29 cellular contexts compared by ENCODE assay signal in genomic region chr3:7328339-7328738, GRCh38.
"Had no signal": no experiment of that assay in that cellular context is flagged by ENCODE, and none has a peak within 500 bp of the region (broad histone marks: within the 10 kb centered on the region; RNA-seq: fewer than 3 reads in every experiment).

No MANE protein-coding gene starts in this region.

- H3K4me1 Mint-ChIP-seq: activated naive CD4-positive, alpha-beta T cell treated with anti-CD3 and anti-CD28 coated beads, Interleukin-2, amount 10 ng/mL, durations not matched to agents 7 days and 5 days; activated naive CD8-positive, alpha-beta T cell treated with anti-CD3 and anti-CD28 coated beads, Interleukin-2, amount 10 ng/mL, durations not matched to agents 7 days and 5 days; memory B cell; stimulated activated effector memory CD8-positive, alpha-beta T cell treated with anti-CD3 and anti-CD28 coated beads, Interleukin-12 subunit alpha, Interleukin-12 subunit beta, amount 100 ng/mL, for 72 hours had no signal

- H3K27me3 ChIP-seq: ascending aorta, brain microvascular endothelial cell, esophagus squamous epithelium, heart right ventricle, right lobe of liver had no signal

- H3K4me3 Mint-ChIP-seq: activated naive CD4-positive, alpha-beta T cell treated with anti-CD3 and anti-CD28 coated beads, Interleukin-2, amount 10 ng/mL, durations not matched to agents 7 days and 5 days; activated naive CD8-positive, alpha-beta T cell treated with anti-CD3 and anti-CD28 coated beads, Interleukin-2, amount 10 ng/mL, durations not matched to agents 7 days and 5 days; activated T-cell treated with anti-CD3 and anti-CD28 coated beads, Interleukin-2, amount 50 U/mL, for 72 hours; endodermal cell; memory B cell; nephron; stimulated activated effector memory CD8-positive, alpha-beta T cell treated with anti-CD3 and anti-CD28 coated beads, Interleukin-12 subunit alpha, Interleukin-12 subunit beta, amount 100 ng/mL, for 72 hours; stimulated activated naive CD8-positive, alpha-beta T cell treated with anti-CD3 and anti-CD28 coated beads, Interleukin-15, Interleukin-2, amounts not matched to agents 100 ng/mL and 50 ng/mL, for 24 hours; T-helper 1 cell treated with Interleukin-12 subunit alpha and Interleukin-12 subunit beta and Interleukin-4 antibody, amounts not matched to agents 30 μg/mL and 1 μg/mL, for 36 hours had no signal

- H3K27me3 Mint-ChIP-seq: activated naive CD4-positive, alpha-beta T cell treated with anti-CD3 and anti-CD28 coated beads, Interleukin-2, amount 10 ng/mL, durations not matched to agents 7 days and 5 days; activated naive CD8-positive, alpha-beta T cell treated with anti-CD3 and anti-CD28 coated beads, Interleukin-2, amount 10 ng/mL, durations not matched to agents 7 days and 5 days; stimulated activated naive CD8-positive, alpha-beta T cell treated with anti-CD3 and anti-CD28 coated beads, Interleukin-15, Interleukin-2, amounts not matched to agents 100 ng/mL and 50 ng/mL, for 24 hours had no signal

- H3K36me3 Mint-ChIP-seq: activated naive CD4-positive, alpha-beta T cell treated with anti-CD3 and anti-CD28 coated beads, Interleukin-2, amount 10 ng/mL, durations not matched to agents 7 days and 5 days; activated naive CD8-positive, alpha-beta T cell treated with anti-CD3 and anti-CD28 coated beads, Interleukin-2, amount 10 ng/mL, durations not matched to agents 7 days and 5 days; memory B cell; stimulated activated effector memory CD8-positive, alpha-beta T cell treated with anti-CD3 and anti-CD28 coated beads, Interleukin-12 subunit alpha, Interleukin-12 subunit beta, amount 100 ng/mL, for 72 hours had no signal

- FAIRE-seq: keratinocyte, TTC549, urothelium cell line had no signal

- DNase-seq: activated CD4-positive, alpha-beta T cell treated with anti-CD3 and anti-CD28 coated beads for 4 hours; activated CD4-positive, alpha-beta T cell treated with anti-CD3 and anti-CD28 coated beads, Interleukin-2, amount 50 U/mL, for 4 hours; activated effector memory CD4-positive, alpha-beta T cell treated with Interleukin-2 at 50 U/mL for 16 hours; activated naive CD4-positive, alpha-beta T cell treated with anti-CD3 and anti-CD28 coated beads, Interleukin-2, amount 10 ng/mL, durations not matched to agents 7 days and 5 days; activated naive CD8-positive, alpha-beta T cell treated with anti-CD3 and anti-CD28 coated beads, Interleukin-2, amount 10 ng/mL, durations not matched to agents 7 days and 5 days; activated T-cell treated with anti-CD3 and anti-CD28 coated beads for 4 hours; activated T-cell treated with anti-CD3 and anti-CD28 coated beads, Interleukin-2, amount 50 U/mL, for 72 hours; brain microvascular endothelial cell; caudate nucleus; endodermal cell; esophagus squamous epithelium; foreskin melanocyte; heart right ventricle; right lobe of liver; stimulated activated CD4-positive, alpha-beta T cell treated with anti-CD3 and anti-CD28 coated beads, Interleukin-12 subunit alpha, Interleukin-12 subunit beta, amount 100 ng/mL, for 4 hours; stimulated activated CD4-positive, alpha-beta T cell treated with anti-CD3 and anti-CD28 coated beads, Interleukin-4, amount 100 ng/mL, for 1 hour; SW 1271; T-helper 9 cell; trophoblast cell had no signal

- H3K36me3 ChIP-seq: ascending aorta, brain microvascular endothelial cell, esophagus squamous epithelium, heart right ventricle, right lobe of liver, thoracic aorta had no signal

- ATAC-seq: activated T-cell treated with anti-CD3 and anti-CD28 coated beads, Interleukin-2, amount 50 U/mL, for 72 hours; heart right ventricle; right lobe of liver; stimulated activated effector memory CD8-positive, alpha-beta T cell treated with anti-CD3 and anti-CD28 coated beads, Interleukin-12 subunit alpha, Interleukin-12 subunit beta, amount 100 ng/mL, for 72 hours had no signal

- H3K9me3 Mint-ChIP-seq: activated naive CD4-positive, alpha-beta T cell treated with anti-CD3 and anti-CD28 coated beads, Interleukin-2, amount 10 ng/mL, durations not matched to agents 7 days and 5 days; nephron; stimulated activated naive CD8-positive, alpha-beta T cell treated with anti-CD3 and anti-CD28 coated beads, Interleukin-15, Interleukin-2, amounts not matched to agents 100 ng/mL and 50 ng/mL, for 24 hours; T-helper 1 cell treated with Interleukin-12 subunit alpha and Interleukin-12 subunit beta and Interleukin-4 antibody, amounts not matched to agents 30 μg/mL and 1 μg/mL, for 36 hours had no signal

- H3K4me3 ChIP-seq: ascending aorta, esophagus squamous epithelium, heart right ventricle, right lobe of liver, thoracic aorta had no signal

- H3K27ac Mint-ChIP-seq: activated naive CD4-positive, alpha-beta T cell treated with anti-CD3 and anti-CD28 coated beads, Interleukin-2, amount 10 ng/mL, durations not matched to agents 7 days and 5 days; activated naive CD8-positive, alpha-beta T cell treated with anti-CD3 and anti-CD28 coated beads, Interleukin-2, amount 10 ng/mL, durations not matched to agents 7 days and 5 days; activated T-cell treated with anti-CD3 and anti-CD28 coated beads, Interleukin-2, amount 50 U/mL, for 72 hours; endodermal cell; memory B cell; nephron; stimulated activated effector memory CD8-positive, alpha-beta T cell treated with anti-CD3 and anti-CD28 coated beads, Interleukin-12 subunit alpha, Interleukin-12 subunit beta, amount 100 ng/mL, for 72 hours; stimulated activated naive CD8-positive, alpha-beta T cell treated with anti-CD3 and anti-CD28 coated beads, Interleukin-15, Interleukin-2, amounts not matched to agents 100 ng/mL and 50 ng/mL, for 24 hours; T-helper 1 cell treated with Interleukin-12 subunit alpha and Interleukin-12 subunit beta and Interleukin-4 antibody, amounts not matched to agents 30 μg/mL and 1 μg/mL, for 36 hours had no signal
